ENCODE assay signal across 12 cellular contexts in genomic region chr5:107067391-107067790, GRCh38.
DNase-seq lines count a peak whose midpoint lies in the region; ATAC-seq and TF ChIP-seq lines count a peak whose summit lies in the region.
"Had no signal": no experiment of that assay in that cellular context is flagged by ENCODE, and none has a peak within 500 bp of the region (broad histone marks: within the 10 kb centered on the region; RNA-seq: fewer than 3 reads in every experiment).

No MANE protein-coding gene starts in this region.

- H3K9me3 Mint-ChIP-seq in activated CD8-positive, alpha-beta T cell treated with anti-CD3 and anti-CD28 coated beads for 36 hours = no peaks in the 10 kb centered on the region
- H3K9me3 Mint-ChIP-seq: activated CD4-positive, alpha-beta T cell treated with anti-CD3 and anti-CD28 coated beads, Interleukin-2, amount 10 ng/mL, durations not matched to agents 7 days and 5 days had no signal

- no peaks in the 10 kb centered on the region for H3K36me3 Mint-ChIP-seq in activated CD8-positive, alpha-beta T cell treated with anti-CD3 and anti-CD28 coated beads for 36 hours (ENCODE audit: low read depth)

- H3K27me3 Mint-ChIP-seq in activated CD8-positive, alpha-beta T cell treated with anti-CD3 and anti-CD28 coated beads for 36 hours = no peaks in the 10 kb centered on the region
- H3K27me3 Mint-ChIP-seq: activated CD4-positive, alpha-beta T cell treated with anti-CD3 and anti-CD28 coated beads, Interleukin-2, amount 10 ng/mL, durations not matched to agents 7 days and 5 days had no signal

- H3K4me3 Mint-ChIP-seq in activated CD8-positive, alpha-beta T cell treated with anti-CD3 and anti-CD28 coated beads for 36 hours = no peak overlapping the region
- H3K4me3 Mint-ChIP-seq: activated CD4-positive, alpha-beta T cell treated with anti-CD3 and anti-CD28 coated beads, Interleukin-2, amount 10 ng/mL, durations not matched to agents 7 days and 5 days had no signal

- CTCF ChIA-PET in activated CD8-positive, alpha-beta T cell treated with anti-CD3 and anti-CD28 coated beads for 36 hours (lab: Charles Lee) = no interaction called here

- TF ChIP-seq EP300 in Ishikawa (IDR thresholded peaks at IDR 0.05; ENCODE audit: borderline replicate concordance) = no peak

- H3K27ac Mint-ChIP-seq in activated CD8-positive, alpha-beta T cell treated with anti-CD3 and anti-CD28 coated beads for 36 hours = no peak overlapping the region
- H3K27ac Mint-ChIP-seq: activated CD4-positive, alpha-beta T cell treated with anti-CD3 and anti-CD28 coated beads, Interleukin-2, amount 10 ng/mL, durations not matched to agents 7 days and 5 days had no signal

- no peaks in the 10 kb centered on the region for H3K4me1 Mint-ChIP-seq in activated CD8-positive, alpha-beta T cell treated with anti-CD3 and anti-CD28 coated beads for 36 hours (ENCODE audit: low read depth)
- H3K4me1 Mint-ChIP-seq: activated CD4-positive, alpha-beta T cell treated with anti-CD3 and anti-CD28 coated beads, Interleukin-2, amount 10 ng/mL, durations not matched to agents 7 days and 5 days had no signal

- POLR2A ChIA-PET in activated CD8-positive, alpha-beta T cell treated with anti-CD3 and anti-CD28 coated beads for 36 hours (lab: Charles Lee) = no interaction called here

- intact Hi-C loops in activated CD8-positive, alpha-beta T cell treated with anti-CD3 and anti-CD28 coated beads for 36 hours (cut with micrococcal nuclease) = no loop called here

- TF ChIP-seq CTCF in activated CD8-positive, alpha-beta T cell treated with anti-CD3 and anti-CD28 coated beads for 36 hours (IDR thresholded peaks at IDR 0.05) = no peak

- DNase-seq in astrocyte of the hippocampus (ENCODE audit: low read depth, low spot score) (peak; percentile 36), iPS DF 19.7 (ENCODE audit: low read depth, low spot score) (peak; percentile 3), retina (peak; percentile 37)
- no peak for DNase-seq in activated CD8-positive, alpha-beta T cell treated with anti-CD3 and anti-CD28 coated beads for 36 hours
- DNase-seq in stimulated activated CD4-positive, alpha-beta T cell treated with anti-CD3 and anti-CD28 coated beads, Interleukin-1b, Interleukin-23, amount 100 ng/mL, for 48 hours = no peak
- DNase-seq: activated CD4-positive, alpha-beta T cell treated with anti-CD3 and anti-CD28 coated beads, Interleukin-2, amount 10 ng/mL, durations not matched to agents 7 days and 5 days; MV-4-11; stomach had no signal

- no peak for ATAC-seq in activated CD8-positive, alpha-beta T cell treated with anti-CD3 and anti-CD28 coated beads for 36 hours
- ATAC-seq in HG03280 (IDR thresholded peaks at IDR 0.05; ENCODE audit: unreplicated experiment) = no peak
- no peak for ATAC-seq in GM21825 (IDR thresholded peaks at IDR 0.05; ENCODE audit: unreplicated experiment)
- ATAC-seq: Panc1 had no signal

- 0 out of 2 replicates have a peak, but pooled peaks have one; percentile 10 for TF ChIP-seq RAD21 in Ishikawa (IDR thresholded peaks at IDR 0.05; ENCODE audit: low read depth)

TF ChIP-seq in Ishikawa, 13 proteins besides CTCF, POLR2A, EP300 and RAD21:
- TF ChIP-seq TAF1 (IDR thresholded peaks at IDR 0.05; ENCODE audit: low read depth) (no peak), CEBPB (IDR thresholded peaks at IDR 0.05) (no peak), ZBTB7A (IDR thresholded peaks at IDR 0.05; ENCODE audit: low read depth) (no peak), CREB1 (IDR thresholded peaks at IDR 0.05; ENCODE audit: low read depth) (no peak)

Comparison
In these comparisons a context has a peak if more than half of its experiments do, and no peak if none do; other contexts are left out.
1. DNase-seq: peak in astrocyte of the hippocampus (single experiment), iPS DF 19.7 (single experiment) and retina (single experiment); none in activated CD8-positive, alpha-beta T cell treated with anti-CD3 and anti-CD28 coated beads for 36 hours (single experiment) and stimulated activated CD4-positive, alpha-beta T cell treated with anti-CD3 and anti-CD28 coated beads, Interleukin-1b, Interleukin-23, amount 100 ng/mL, for 48 hours (single experiment).